In genomic region chr1:12276225-12276624, GRCh38 we compare ENCODE assay signal across 1 cellular context.
TF ChIP-seq lines count a peak whose summit lies in the region.

No MANE protein-coding gene starts in this region.

TF ChIP-seq in WTC11, 78 proteins besides CTCF, POLR2A, EP300 and RAD21 (continued from another document):
- TF ChIP-seq AR (CRISPR knock-in tag; IDR thresholded peaks at IDR 0.05) (no peak), ZSCAN18 (CRISPR knock-in tag; IDR thresholded peaks at IDR 0.05) (no peak)
